In genomic region chr7:2508327-2509231, GRCh38 we compare ENCODE assay signal across 8 cellular contexts. TPM values are rescaled to one million over a fixed set of nuclear protein-coding genes. Genes with fewer than 3 reads are reported as not detected.
DNase-seq lines count a peak whose midpoint lies in the region; ATAC-seq and TF ChIP-seq lines count a peak whose summit lies in the region.

No MANE protein-coding gene starts in this region.

- H3K4me3 ChIP-seq in BE2C (ENCODE audit: low read depth, low read length): no peak overlapping the region
- H3K4me3 ChIP-seq in gastroesophageal sphincter: no peak overlapping the region

- peaks cover 40% of the 10 kb centered on the region for H3K4me1 ChIP-seq in BE2C
- peaks cover 0 to 51% (median 23%) of the 10 kb centered on the region in 3 donors for H3K4me1 ChIP-seq in gastroesophageal sphincter

- no peaks in the 10 kb centered on the region for H3K36me3 ChIP-seq in BE2C
- no peaks in the 10 kb centered on the region for H3K36me3 ChIP-seq in gastroesophageal sphincter

- H3K27me3 ChIP-seq in BE2C (no peaks in the 10 kb centered on the region), gastroesophageal sphincter (no peaks in the 10 kb centered on the region)

- TF ChIP-seq CTCF in BE2C (IDR thresholded peaks at IDR 0.05; ENCODE audit: low read depth, low read length) (no peak), gastroesophageal sphincter (IDR thresholded peaks at IDR 0.05) (no peak)

- no peaks in the 10 kb centered on the region for H3K36me3 Mint-ChIP-seq in activated T-cell treated with anti-CD3 and anti-CD28 coated beads, Interleukin-2, amount 50 U/mL, for 24 hours (ENCODE audit: low read depth)

- peak; percentile 65 for DNase-seq in BE2C
- DNase-seq in NOMO-1 treated with DMSO at 0.1 percent for 48 hours (lab: John Stamatoyannopoulos, UW; ENCODE audit: unreplicated experiment): peak; percentile 76
- DNase-seq in activated T-cell treated with anti-CD3 and anti-CD28 coated beads, Interleukin-2, amount 50 U/mL, for 24 hours: peak; percentile 76
- DNase-seq in stimulated activated CD4-positive, alpha-beta T cell treated with anti-CD3 and anti-CD28 coated beads, Interleukin-4, amount 100 ng/mL, for 4 hours: peak; percentile 57 to 76
- no peak for DNase-seq in NCI-H1048 (lab: John Stamatoyannopoulos, UW)

- peaks cover 55% of the 10 kb centered on the region for H3K4me1 Mint-ChIP-seq in activated T-cell treated with anti-CD3 and anti-CD28 coated beads, Interleukin-2, amount 50 U/mL, for 24 hours (ENCODE audit: low read depth)

- peak overlapping the region in 2 of 4 donors; percentile 43 to 46 for H3K27ac ChIP-seq in gastroesophageal sphincter

- H3K9me3 ChIP-seq in BE2C: no peaks in the 10 kb centered on the region
- no peaks in the 10 kb centered on the region for H3K9me3 ChIP-seq in gastroesophageal sphincter

- ATAC-seq in GM21619 (IDR thresholded peaks at IDR 0.05; ENCODE audit: unreplicated experiment) (peak; percentile 53), gastroesophageal sphincter (peak; percentile 35), GM21723 (IDR thresholded peaks at IDR 0.05; ENCODE audit: unreplicated experiment) (no peak)

- H3K9me3 Mint-ChIP-seq in activated T-cell treated with anti-CD3 and anti-CD28 coated beads, Interleukin-2, amount 50 U/mL, for 24 hours: no peaks in the 10 kb centered on the region

- peak overlapping the region; percentile 81 for H3K27ac Mint-ChIP-seq in activated T-cell treated with anti-CD3 and anti-CD28 coated beads, Interleukin-2, amount 50 U/mL, for 24 hours

- no peak for TF ChIP-seq EP300 in gastroesophageal sphincter (IDR thresholded peaks at IDR 0.05)

- H3K4me3 Mint-ChIP-seq in activated T-cell treated with anti-CD3 and anti-CD28 coated beads, Interleukin-2, amount 50 U/mL, for 24 hours: peak overlapping the region; percentile 61

- no peak for TF ChIP-seq POLR2A in gastroesophageal sphincter (IDR thresholded peaks at IDR 0.05)

- H3K27me3 Mint-ChIP-seq in activated T-cell treated with anti-CD3 and anti-CD28 coated beads, Interleukin-2, amount 50 U/mL, for 24 hours: no peaks in the 10 kb centered on the region

- WGBS in gastroesophageal sphincter (ENCODE audit: low coverage in 1 of 2), 2 donors: 78 to 81% methylated on average over 4 to 6 of the region's 43 CpGs

RNA-seq across cellular contexts. Expression of gene LFNG, which starts 11.0 kb away (rescaled TPM):
- polyA plus RNA-seq in BE2C (2012; ENCODE audit: insufficient read depth, insufficient read length, low read depth): 1.6 TPM
- 1 to 10 TPM; 4.4 to 9.8 (median 8.4) TPM for total RNA-seq in gastroesophageal sphincter

RNA-seq across cellular contexts. Expression of gene GRIFIN, which starts 32.4 kb away (rescaled TPM):
- polyA plus RNA-seq in BE2C (2012; ENCODE audit: insufficient read depth, insufficient read length, low read depth): not detected
- not detected for total RNA-seq in gastroesophageal sphincter

RNA-seq across cellular contexts. Expression of gene BRAT1, which starts 46.7 kb away (rescaled TPM):
- 77.4 TPM for polyA plus RNA-seq in BE2C (2012; ENCODE audit: insufficient read depth, insufficient read length, low read depth)
- 10 to 100 TPM; 19.9 to 36.0 (median 32.4) TPM for total RNA-seq in gastroesophageal sphincter

RNA-seq across cellular contexts. Expression of gene IQCE, which starts 50.2 kb away (rescaled TPM):
- 4.5 TPM for polyA plus RNA-seq in BE2C (2012; ENCODE audit: insufficient read depth, insufficient read length, low read depth)
- 10 to 100 TPM in 3 of 4 donors, 1 to 10 TPM in 1; 9.7 to 23.5 (median 15.6) TPM for total RNA-seq in gastroesophageal sphincter
